ENCODE assay signal across 12 cellular contexts in genomic region chr5:107289030-107289714, GRCh38.
DNase-seq lines count a peak whose midpoint lies in the region; ATAC-seq and TF ChIP-seq lines count a peak whose summit lies in the region.
"Had no signal": no experiment of that assay in that cellular context is flagged by ENCODE, and none has a peak within 500 bp of the region (broad histone marks: within the 10 kb centered on the region; RNA-seq: fewer than 3 reads in every experiment).

No MANE protein-coding gene starts in this region.

- peak; percentile 95 for ATAC-seq in activated CD4-positive, alpha-beta T cell treated with anti-CD3 and anti-CD28 coated beads for 36 hours
- ATAC-seq in GM21381 (IDR thresholded peaks at IDR 0.05; ENCODE audit: unreplicated experiment) = peak; percentile 88
- peak; percentile 87 for ATAC-seq in HG03103 (IDR thresholded peaks at IDR 0.05; ENCODE audit: low read depth, unreplicated experiment)
- ATAC-seq: A549 had no signal

- DNase-seq in activated CD4-positive, alpha-beta T cell treated with anti-CD3 and anti-CD28 coated beads for 36 hours = peak; percentile 11
- DNase-seq in activated CD4-positive, alpha-beta T cell treated with anti-CD3 and anti-CD28 coated beads, Interleukin-2, amount 10 ng/mL, durations not matched to agents 7 days and 5 days = no peak
- DNase-seq in kidney tubule cell (ENCODE audit: low spot score) (peak; percentile 75), NCI-H774 (lab: John Stamatoyannopoulos, UW) (no peak), tibial artery (no peak), NCI-H1417 treated with DMSO at 0.1 percent for 48 hours (lab: John Stamatoyannopoulos, UW) (no peak)
- DNase-seq: Kasumi-1, OCI-M1 had no signal

- H3K36me3 ChIP-seq in tibial artery = no peaks in the 10 kb centered on the region
- H3K36me3 ChIP-seq: neural progenitor cell had no signal

- POLR2A ChIA-PET in activated CD4-positive, alpha-beta T cell treated with anti-CD3 and anti-CD28 coated beads for 36 hours (lab: Charles Lee) = no interaction called here
- POLR2A ChIA-PET in activated CD4-positive, alpha-beta T cell treated with anti-CD3 and anti-CD28 coated beads, Interleukin-2, amount 10 ng/mL, durations not matched to agents 7 days and 5 days (lab: Charles Lee) = no interaction called here

- peaks cover 11% of the 10 kb centered on the region for H3K4me1 Mint-ChIP-seq in activated CD4-positive, alpha-beta T cell treated with anti-CD3 and anti-CD28 coated beads for 36 hours
- H3K4me1 Mint-ChIP-seq in activated CD4-positive, alpha-beta T cell treated with anti-CD3 and anti-CD28 coated beads, Interleukin-2, amount 10 ng/mL, durations not matched to agents 7 days and 5 days = peaks cover 10% of the 10 kb centered on the region

- intact Hi-C loops in activated CD4-positive, alpha-beta T cell treated with anti-CD3 and anti-CD28 coated beads for 36 hours (cut with DNase I, micrococcal nuclease) = loop anchor here (1.0 to 5.0 kb wide), 3 partner anchors 26 to 198 kb away; no protein-coding TSS in a partner anchor
- intact Hi-C loops in tibial artery (cut with DNase I; ENCODE audit: low total_unique reads) = no loop called here

- no peak overlapping the region for H3K27ac Mint-ChIP-seq in activated CD4-positive, alpha-beta T cell treated with anti-CD3 and anti-CD28 coated beads for 36 hours
- no peak overlapping the region for H3K27ac Mint-ChIP-seq in activated CD4-positive, alpha-beta T cell treated with anti-CD3 and anti-CD28 coated beads, Interleukin-2, amount 10 ng/mL, durations not matched to agents 7 days and 5 days
- H3K27ac Mint-ChIP-seq: neural progenitor cell had no signal

- no peaks in the 10 kb centered on the region for H3K9me3 ChIP-seq in tibial artery
- H3K9me3 ChIP-seq: A549 had no signal

- H3K27ac ChIP-seq in tibial artery = no peak overlapping the region
- H3K27ac ChIP-seq: A549, neural progenitor cell had no signal

- H3K4me3 ChIP-seq in tibial artery = no peak overlapping the region
- H3K4me3 ChIP-seq: A549, neural progenitor cell had no signal

- CTCF ChIA-PET in activated CD4-positive, alpha-beta T cell treated with anti-CD3 and anti-CD28 coated beads for 36 hours (lab: Charles Lee) = no interaction called here
- CTCF ChIA-PET in activated CD4-positive, alpha-beta T cell treated with anti-CD3 and anti-CD28 coated beads, Interleukin-2, amount 10 ng/mL, durations not matched to agents 7 days and 5 days (lab: Charles Lee) = no interaction called here

- H3K9me3 Mint-ChIP-seq in activated CD4-positive, alpha-beta T cell treated with anti-CD3 and anti-CD28 coated beads for 36 hours (ENCODE audit: low read depth) = no peaks in the 10 kb centered on the region
- H3K9me3 Mint-ChIP-seq in activated CD4-positive, alpha-beta T cell treated with anti-CD3 and anti-CD28 coated beads, Interleukin-2, amount 10 ng/mL, durations not matched to agents 7 days and 5 days = no peaks in the 10 kb centered on the region
- H3K9me3 Mint-ChIP-seq: neural progenitor cell had no signal

- no peaks in the 10 kb centered on the region for H3K27me3 ChIP-seq in tibial artery
- H3K27me3 ChIP-seq: neural progenitor cell had no signal

- no peak for TF ChIP-seq CTCF in tibial artery (IDR thresholded peaks at IDR 0.05)

- H3K4me3 Mint-ChIP-seq in activated CD4-positive, alpha-beta T cell treated with anti-CD3 and anti-CD28 coated beads for 36 hours = no peak overlapping the region
- no peak overlapping the region for H3K4me3 Mint-ChIP-seq in activated CD4-positive, alpha-beta T cell treated with anti-CD3 and anti-CD28 coated beads, Interleukin-2, amount 10 ng/mL, durations not matched to agents 7 days and 5 days
- H3K4me3 Mint-ChIP-seq: neural progenitor cell had no signal

- H3K4me1 ChIP-seq in tibial artery = no peaks in the 10 kb centered on the region

- H3K27me3 Mint-ChIP-seq in activated CD4-positive, alpha-beta T cell treated with anti-CD3 and anti-CD28 coated beads for 36 hours = peaks cover 22% of the 10 kb centered on the region
- H3K27me3 Mint-ChIP-seq in activated CD4-positive, alpha-beta T cell treated with anti-CD3 and anti-CD28 coated beads, Interleukin-2, amount 10 ng/mL, durations not matched to agents 7 days and 5 days = peaks cover 3% of the 10 kb centered on the region

- no peaks in the 10 kb centered on the region for H3K36me3 Mint-ChIP-seq in activated CD4-positive, alpha-beta T cell treated with anti-CD3 and anti-CD28 coated beads for 36 hours (ENCODE audit: low read depth)
- H3K36me3 Mint-ChIP-seq in activated CD4-positive, alpha-beta T cell treated with anti-CD3 and anti-CD28 coated beads, Interleukin-2, amount 10 ng/mL, durations not matched to agents 7 days and 5 days (ENCODE audit: low read depth) = no peaks in the 10 kb centered on the region
- H3K36me3 Mint-ChIP-seq: neural progenitor cell had no signal

Comparison
In these comparisons a context has a peak if more than half of its experiments do, and no peak if none do; other contexts are left out.
1. DNase-seq: peak in activated CD4-positive, alpha-beta T cell treated with anti-CD3 and anti-CD28 coated beads for 36 hours (single experiment) and kidney tubule cell (single experiment); none in activated CD4-positive, alpha-beta T cell treated with anti-CD3 and anti-CD28 coated beads, Interleukin-2, amount 10 ng/mL, durations not matched to agents 7 days and 5 days (single experiment), NCI-H774 (single experiment), tibial artery (0 of 2) and NCI-H1417 treated with DMSO at 0.1 percent for 48 hours (single experiment).
2. Peak in every context shown above with its lines, with median percentiles within 50 percentile points of each other: ATAC-seq.